Comparison of ENCODE assay signal across 1 cellular context in the genomic region with DNA sequence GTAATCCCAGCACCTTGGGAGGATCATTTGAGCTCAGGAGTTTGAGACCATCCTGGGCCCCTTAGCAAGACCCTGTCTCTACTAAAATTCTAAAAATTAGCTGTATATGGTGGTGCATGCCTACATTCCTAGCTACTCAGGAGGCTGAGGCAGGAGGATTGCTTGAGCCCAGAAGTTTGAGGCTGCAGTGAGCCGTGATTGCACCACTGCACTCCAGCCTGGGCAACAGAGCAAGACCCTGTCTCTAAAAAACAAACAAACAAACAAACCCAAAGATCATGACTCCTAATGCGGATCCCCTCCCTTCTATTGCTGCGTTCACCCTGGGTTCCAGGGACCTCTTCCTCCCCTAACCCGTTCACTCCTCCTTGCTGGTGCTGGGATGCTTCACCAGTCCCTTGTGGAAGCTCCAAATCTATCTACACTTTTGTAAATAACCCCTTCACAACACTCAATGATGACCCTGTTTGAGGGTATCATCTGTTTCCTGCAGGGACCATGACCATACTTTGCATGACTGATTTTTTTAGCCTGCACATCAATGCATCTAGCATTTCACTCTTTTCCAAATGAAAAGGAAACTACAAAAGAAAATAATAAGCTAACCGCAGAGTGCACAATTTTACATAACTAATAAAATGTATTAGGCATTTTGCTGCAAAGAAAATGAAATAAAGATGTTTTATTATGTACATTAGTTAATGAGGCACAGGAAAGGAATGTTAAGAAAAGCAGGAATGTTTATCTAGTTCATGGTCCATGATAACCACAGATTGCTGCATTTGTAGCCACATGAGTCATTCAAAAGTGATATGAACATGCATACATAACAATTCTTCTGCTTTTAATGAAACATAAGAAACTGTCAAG.
TF ChIP-seq lines count a peak whose summit lies in the region.

No MANE protein-coding gene starts in this region.

TF ChIP-seq in HEK293, 187 proteins besides CTCF, POLR2A, EP300 and RAD21 (continued from another document):
- TF ChIP-seq, protein P1, sequence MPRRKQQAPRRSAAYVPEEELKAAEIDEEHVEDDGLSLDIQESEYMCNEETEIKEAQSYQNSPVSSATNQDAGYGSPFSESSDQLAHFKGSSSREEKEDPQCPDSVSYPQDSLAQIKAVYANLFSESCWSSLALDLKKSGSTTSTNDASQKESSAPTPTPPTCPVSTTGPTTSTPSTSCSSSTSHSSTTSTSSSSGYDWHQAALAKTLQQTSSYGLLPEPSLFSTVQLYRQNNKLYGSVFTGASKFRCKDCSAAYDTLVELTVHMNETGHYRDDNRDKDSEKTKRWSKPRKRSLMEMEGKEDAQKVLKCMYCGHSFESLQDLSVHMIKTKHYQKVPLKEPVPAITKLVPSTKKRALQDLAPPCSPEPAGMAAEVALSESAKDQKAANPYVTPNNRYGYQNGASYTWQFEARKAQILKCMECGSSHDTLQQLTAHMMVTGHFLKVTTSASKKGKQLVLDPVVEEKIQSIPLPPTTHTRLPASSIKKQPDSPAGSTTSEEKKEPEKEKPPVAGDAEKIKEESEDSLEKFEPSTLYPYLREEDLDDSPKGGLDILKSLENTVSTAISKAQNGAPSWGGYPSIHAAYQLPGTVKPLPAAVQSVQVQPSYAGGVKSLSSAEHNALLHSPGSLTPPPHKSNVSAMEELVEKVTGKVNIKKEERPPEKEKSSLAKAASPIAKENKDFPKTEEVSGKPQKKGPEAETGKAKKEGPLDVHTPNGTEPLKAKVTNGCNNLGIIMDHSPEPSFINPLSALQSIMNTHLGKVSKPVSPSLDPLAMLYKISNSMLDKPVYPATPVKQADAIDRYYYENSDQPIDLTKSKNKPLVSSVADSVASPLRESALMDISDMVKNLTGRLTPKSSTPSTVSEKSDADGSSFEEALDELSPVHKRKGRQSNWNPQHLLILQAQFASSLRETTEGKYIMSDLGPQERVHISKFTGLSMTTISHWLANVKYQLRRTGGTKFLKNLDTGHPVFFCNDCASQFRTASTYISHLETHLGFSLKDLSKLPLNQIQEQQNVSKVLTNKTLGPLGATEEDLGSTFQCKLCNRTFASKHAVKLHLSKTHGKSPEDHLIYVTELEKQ (tag by site-specific recombination; IDR thresholded peaks at IDR 0.05; ENCODE audit: borderline replicate concordance) = no peak
- TF ChIP-seq, protein P2, sequence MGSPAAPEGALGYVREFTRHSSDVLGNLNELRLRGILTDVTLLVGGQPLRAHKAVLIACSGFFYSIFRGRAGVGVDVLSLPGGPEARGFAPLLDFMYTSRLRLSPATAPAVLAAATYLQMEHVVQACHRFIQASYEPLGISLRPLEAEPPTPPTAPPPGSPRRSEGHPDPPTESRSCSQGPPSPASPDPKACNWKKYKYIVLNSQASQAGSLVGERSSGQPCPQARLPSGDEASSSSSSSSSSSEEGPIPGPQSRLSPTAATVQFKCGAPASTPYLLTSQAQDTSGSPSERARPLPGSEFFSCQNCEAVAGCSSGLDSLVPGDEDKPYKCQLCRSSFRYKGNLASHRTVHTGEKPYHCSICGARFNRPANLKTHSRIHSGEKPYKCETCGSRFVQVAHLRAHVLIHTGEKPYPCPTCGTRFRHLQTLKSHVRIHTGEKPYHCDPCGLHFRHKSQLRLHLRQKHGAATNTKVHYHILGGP (tag by site-specific recombination; IDR thresholded peaks at IDR 0.05) = 0 out of 2 replicates have a peak, but pooled peaks have one; percentile 7
- no peak for TF ChIP-seq ZNF211 (tag by site-specific recombination; IDR thresholded peaks at IDR 0.05; ENCODE audit: low read depth)
- TF ChIP-seq ZNF302 (tag by site-specific recombination; IDR thresholded peaks at IDR 0.05; ENCODE audit: low read depth) = no peak
- TF ChIP-seq, protein P3, sequence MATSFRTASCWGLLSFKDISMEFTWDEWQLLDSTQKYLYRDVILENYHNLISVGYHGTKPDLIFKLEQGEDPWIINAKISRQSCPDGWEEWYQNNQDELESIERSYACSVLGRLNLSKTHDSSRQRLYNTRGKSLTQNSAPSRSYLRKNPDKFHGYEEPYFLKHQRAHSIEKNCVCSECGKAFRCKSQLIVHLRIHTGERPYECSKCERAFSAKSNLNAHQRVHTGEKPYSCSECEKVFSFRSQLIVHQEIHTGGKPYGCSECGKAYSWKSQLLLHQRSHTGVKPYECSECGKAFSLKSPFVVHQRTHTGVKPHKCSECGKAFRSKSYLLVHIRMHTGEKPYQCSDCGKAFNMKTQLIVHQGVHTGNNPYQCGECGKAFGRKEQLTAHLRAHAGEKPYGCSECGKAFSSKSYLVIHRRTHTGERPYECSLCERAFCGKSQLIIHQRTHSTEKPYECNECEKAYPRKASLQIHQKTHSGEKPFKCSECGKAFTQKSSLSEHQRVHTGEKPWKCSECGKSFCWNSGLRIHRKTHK (tag by site-specific recombination; IDR thresholded peaks at IDR 0.05) = no peak
- peak; percentile 70 for TF ChIP-seq FEZF1 (tag by site-specific recombination; IDR thresholded peaks at IDR 0.05)
- TF ChIP-seq, protein P4, sequence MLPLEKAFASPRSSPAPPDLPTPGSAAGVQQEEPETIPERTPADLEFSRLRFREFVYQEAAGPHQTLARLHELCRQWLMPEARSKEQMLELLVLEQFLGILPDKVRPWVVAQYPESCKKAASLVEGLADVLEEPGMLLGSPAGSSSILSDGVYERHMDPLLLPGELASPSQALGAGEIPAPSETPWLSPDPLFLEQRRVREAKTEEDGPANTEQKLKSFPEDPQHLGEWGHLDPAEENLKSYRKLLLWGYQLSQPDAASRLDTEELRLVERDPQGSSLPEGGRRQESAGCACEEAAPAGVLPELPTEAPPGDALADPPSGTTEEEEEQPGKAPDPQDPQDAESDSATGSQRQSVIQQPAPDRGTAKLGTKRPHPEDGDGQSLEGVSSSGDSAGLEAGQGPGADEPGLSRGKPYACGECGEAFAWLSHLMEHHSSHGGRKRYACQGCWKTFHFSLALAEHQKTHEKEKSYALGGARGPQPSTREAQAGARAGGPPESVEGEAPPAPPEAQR (tag by site-specific recombination; IDR thresholded peaks at IDR 0.05) = no peak
- no peak for TF ChIP-seq ZNF133 (tag by site-specific recombination; IDR thresholded peaks at IDR 0.05)
- no peak for TF ChIP-seq ZNF560 (tag by site-specific recombination; IDR thresholded peaks at IDR 0.05; ENCODE audit: borderline replicate concordance)
- TF ChIP-seq MYNN (tag by site-specific recombination; IDR thresholded peaks at IDR 0.05; ENCODE audit: borderline replicate concordance) = no peak
- TF ChIP-seq OVOL3 (tag by site-specific recombination; IDR thresholded peaks at IDR 0.05) = no peak
- TF ChIP-seq BCL11A (tag by site-specific recombination; IDR thresholded peaks at IDR 0.05; ENCODE audit: low read depth) = peak; percentile 41; the same call in 1 of the 2 replicates
- TF ChIP-seq ZNF544 (tag by site-specific recombination; IDR thresholded peaks at IDR 0.05) = no peak
- peak; percentile 82; the same call in 1 of the 2 replicates for TF ChIP-seq HOXD13 (CRISPR knock-in tag; IDR thresholded peaks at IDR 0.05; ENCODE audit: borderline replicate concordance)
- TF ChIP-seq, protein P5, sequence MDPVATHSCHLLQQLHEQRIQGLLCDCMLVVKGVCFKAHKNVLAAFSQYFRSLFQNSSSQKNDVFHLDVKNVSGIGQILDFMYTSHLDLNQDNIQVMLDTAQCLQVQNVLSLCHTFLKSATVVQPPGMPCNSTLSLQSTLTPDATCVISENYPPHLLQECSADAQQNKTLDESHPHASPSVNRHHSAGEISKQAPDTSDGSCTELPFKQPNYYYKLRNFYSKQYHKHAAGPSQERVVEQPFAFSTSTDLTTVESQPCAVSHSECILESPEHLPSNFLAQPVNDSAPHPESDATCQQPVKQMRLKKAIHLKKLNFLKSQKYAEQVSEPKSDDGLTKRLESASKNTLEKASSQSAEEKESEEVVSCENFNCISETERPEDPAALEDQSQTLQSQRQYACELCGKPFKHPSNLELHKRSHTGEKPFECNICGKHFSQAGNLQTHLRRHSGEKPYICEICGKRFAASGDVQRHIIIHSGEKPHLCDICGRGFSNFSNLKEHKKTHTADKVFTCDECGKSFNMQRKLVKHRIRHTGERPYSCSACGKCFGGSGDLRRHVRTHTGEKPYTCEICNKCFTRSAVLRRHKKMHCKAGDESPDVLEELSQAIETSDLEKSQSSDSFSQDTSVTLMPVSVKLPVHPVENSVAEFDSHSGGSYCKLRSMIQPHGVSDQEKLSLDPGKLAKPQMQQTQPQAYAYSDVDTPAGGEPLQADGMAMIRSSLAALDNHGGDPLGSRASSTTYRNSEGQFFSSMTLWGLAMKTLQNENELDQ (tag by site-specific recombination; IDR thresholded peaks at IDR 0.05; ENCODE audit: low read depth) = no peak
- no peak for TF ChIP-seq ZNF112 (tag by site-specific recombination; IDR thresholded peaks at IDR 0.05)
- TF ChIP-seq, protein P6, sequence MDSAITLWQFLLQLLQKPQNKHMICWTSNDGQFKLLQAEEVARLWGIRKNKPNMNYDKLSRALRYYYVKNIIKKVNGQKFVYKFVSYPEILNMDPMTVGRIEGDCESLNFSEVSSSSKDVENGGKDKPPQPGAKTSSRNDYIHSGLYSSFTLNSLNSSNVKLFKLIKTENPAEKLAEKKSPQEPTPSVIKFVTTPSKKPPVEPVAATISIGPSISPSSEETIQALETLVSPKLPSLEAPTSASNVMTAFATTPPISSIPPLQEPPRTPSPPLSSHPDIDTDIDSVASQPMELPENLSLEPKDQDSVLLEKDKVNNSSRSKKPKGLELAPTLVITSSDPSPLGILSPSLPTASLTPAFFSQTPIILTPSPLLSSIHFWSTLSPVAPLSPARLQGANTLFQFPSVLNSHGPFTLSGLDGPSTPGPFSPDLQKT (IDR thresholded peaks at IDR 0.05; ENCODE audit: borderline replicate concordance, low read depth, low read length) = no peak
- TF ChIP-seq, protein P7, sequence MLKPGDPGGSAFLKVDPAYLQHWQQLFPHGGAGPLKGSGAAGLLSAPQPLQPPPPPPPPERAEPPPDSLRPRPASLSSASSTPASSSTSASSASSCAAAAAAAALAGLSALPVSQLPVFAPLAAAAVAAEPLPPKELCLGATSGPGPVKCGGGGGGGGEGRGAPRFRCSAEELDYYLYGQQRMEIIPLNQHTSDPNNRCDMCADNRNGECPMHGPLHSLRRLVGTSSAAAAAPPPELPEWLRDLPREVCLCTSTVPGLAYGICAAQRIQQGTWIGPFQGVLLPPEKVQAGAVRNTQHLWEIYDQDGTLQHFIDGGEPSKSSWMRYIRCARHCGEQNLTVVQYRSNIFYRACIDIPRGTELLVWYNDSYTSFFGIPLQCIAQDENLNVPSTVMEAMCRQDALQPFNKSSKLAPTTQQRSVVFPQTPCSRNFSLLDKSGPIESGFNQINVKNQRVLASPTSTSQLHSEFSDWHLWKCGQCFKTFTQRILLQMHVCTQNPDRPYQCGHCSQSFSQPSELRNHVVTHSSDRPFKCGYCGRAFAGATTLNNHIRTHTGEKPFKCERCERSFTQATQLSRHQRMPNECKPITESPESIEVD (tag by site-specific recombination; IDR thresholded peaks at IDR 0.05) = peak; percentile 87
- TF ChIP-seq ZEB2 (tag by site-specific recombination; IDR thresholded peaks at IDR 0.05) = peak; percentile 62
- no peak for TF ChIP-seq ZNF621 (tag by site-specific recombination; IDR thresholded peaks at IDR 0.05)
- no peak for TF ChIP-seq ZNF394 (tag by site-specific recombination; IDR thresholded peaks at IDR 0.05; ENCODE audit: borderline replicate concordance)
- no peak for TF ChIP-seq GLI2 (tag by site-specific recombination; IDR thresholded peaks at IDR 0.05; ENCODE audit: borderline replicate concordance, low read depth)
- TF ChIP-seq ZNF473 (tag by site-specific recombination; IDR thresholded peaks at IDR 0.05) = no peak
- 0 out of 2 replicates have a peak, but pooled peaks have one; percentile 44 for TF ChIP-seq GFI1B (tag by site-specific recombination; IDR thresholded peaks at IDR 0.05)
- peak; percentile 55 for TF ChIP-seq ZNF629 (tag by site-specific recombination; IDR thresholded peaks at IDR 0.05)
- no peak for TF ChIP-seq ZNF830 (tag by site-specific recombination; IDR thresholded peaks at IDR 0.05; ENCODE audit: low read depth)
- no peak for TF ChIP-seq ZNF837 (tag by site-specific recombination; IDR thresholded peaks at IDR 0.05)
- no peak for TF ChIP-seq ZNF221 (tag by site-specific recombination; IDR thresholded peaks at IDR 0.05; ENCODE audit: borderline replicate concordance)
- TF ChIP-seq, protein P8, sequence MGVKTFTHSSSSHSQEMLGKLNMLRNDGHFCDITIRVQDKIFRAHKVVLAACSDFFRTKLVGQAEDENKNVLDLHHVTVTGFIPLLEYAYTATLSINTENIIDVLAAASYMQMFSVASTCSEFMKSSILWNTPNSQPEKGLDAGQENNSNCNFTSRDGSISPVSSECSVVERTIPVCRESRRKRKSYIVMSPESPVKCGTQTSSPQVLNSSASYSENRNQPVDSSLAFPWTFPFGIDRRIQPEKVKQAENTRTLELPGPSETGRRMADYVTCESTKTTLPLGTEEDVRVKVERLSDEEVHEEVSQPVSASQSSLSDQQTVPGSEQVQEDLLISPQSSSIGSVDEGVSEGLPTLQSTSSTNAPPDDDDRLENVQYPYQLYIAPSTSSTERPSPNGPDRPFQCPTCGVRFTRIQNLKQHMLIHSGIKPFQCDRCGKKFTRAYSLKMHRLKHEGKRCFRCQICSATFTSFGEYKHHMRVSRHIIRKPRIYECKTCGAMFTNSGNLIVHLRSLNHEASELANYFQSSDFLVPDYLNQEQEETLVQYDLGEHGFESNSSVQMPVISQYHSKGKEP (tag by site-specific recombination; IDR thresholded peaks at IDR 0.05) = 0 out of 2 replicates have a peak, but pooled peaks have one; percentile 28
- TF ChIP-seq ZNF416 (tag by site-specific recombination; IDR thresholded peaks at IDR 0.05) = no peak
- TF ChIP-seq GLIS2 (tag by site-specific recombination; IDR thresholded peaks at IDR 0.05) = no peak
- TF ChIP-seq, protein P9, sequence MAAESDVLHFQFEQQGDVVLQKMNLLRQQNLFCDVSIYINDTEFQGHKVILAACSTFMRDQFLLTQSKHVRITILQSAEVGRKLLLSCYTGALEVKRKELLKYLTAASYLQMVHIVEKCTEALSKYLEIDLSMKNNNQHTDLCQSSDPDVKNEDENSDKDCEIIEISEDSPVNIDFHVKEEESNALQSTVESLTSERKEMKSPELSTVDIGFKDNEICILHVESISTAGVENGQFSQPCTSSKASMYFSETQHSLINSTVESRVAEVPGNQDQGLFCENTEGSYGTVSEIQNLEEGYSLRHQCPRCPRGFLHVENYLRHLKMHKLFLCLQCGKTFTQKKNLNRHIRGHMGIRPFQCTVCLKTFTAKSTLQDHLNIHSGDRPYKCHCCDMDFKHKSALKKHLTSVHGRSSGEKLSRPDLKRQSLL (tag by site-specific recombination; IDR thresholded peaks at IDR 0.05) = no peak
- no peak for TF ChIP-seq KLF10 (tag by site-specific recombination; IDR thresholded peaks at IDR 0.05)
- 0 out of 2 replicates have a peak, but pooled peaks have one; percentile 20 for TF ChIP-seq SP7 (tag by site-specific recombination; IDR thresholded peaks at IDR 0.05)
- TF ChIP-seq ZNF561 (tag by site-specific recombination; IDR thresholded peaks at IDR 0.05; ENCODE audit: borderline replicate concordance) = no peak
- TF ChIP-seq, protein P10, sequence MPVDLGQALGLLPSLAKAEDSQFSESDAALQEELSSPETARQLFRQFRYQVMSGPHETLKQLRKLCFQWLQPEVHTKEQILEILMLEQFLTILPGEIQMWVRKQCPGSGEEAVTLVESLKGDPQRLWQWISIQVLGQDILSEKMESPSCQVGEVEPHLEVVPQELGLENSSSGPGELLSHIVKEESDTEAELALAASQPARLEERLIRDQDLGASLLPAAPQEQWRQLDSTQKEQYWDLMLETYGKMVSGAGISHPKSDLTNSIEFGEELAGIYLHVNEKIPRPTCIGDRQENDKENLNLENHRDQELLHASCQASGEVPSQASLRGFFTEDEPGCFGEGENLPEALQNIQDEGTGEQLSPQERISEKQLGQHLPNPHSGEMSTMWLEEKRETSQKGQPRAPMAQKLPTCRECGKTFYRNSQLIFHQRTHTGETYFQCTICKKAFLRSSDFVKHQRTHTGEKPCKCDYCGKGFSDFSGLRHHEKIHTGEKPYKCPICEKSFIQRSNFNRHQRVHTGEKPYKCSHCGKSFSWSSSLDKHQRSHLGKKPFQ (tag by site-specific recombination; IDR thresholded peaks at IDR 0.05) = no peak
TF ChIP-seq in HEK293: peak in this region for 18.
